8 cellular contexts compared by ENCODE assay signal in genomic region chr10:69004821-69005220, GRCh38. TPM values are rescaled to one million over a fixed set of nuclear protein-coding genes. Genes with fewer than 3 reads are reported as not detected.
DNase-seq lines count a peak whose midpoint lies in the region; ATAC-seq and TF ChIP-seq lines count a peak whose summit lies in the region.

No MANE protein-coding gene starts in this region.

- ATAC-seq in GM21717 (IDR thresholded peaks at IDR 0.05; ENCODE audit: unreplicated experiment): no peak
- ATAC-seq in GM21515 (IDR thresholded peaks at IDR 0.05; ENCODE audit: unreplicated experiment): no peak

- WGBS in esophagus muscularis mucosa: 12% methylated on average over 1 of the region's 1 CpG
- WGBS in prostate gland: 13% methylated on average over 1 of the region's 1 CpG

- H3K36me3 ChIP-seq in cardiac muscle cell (peaks cover 30% of the 10 kb centered on the region), right atrium auricular region (peaks cover 48% of the 10 kb centered on the region), esophagus muscularis mucosa (peaks cover 32 to 71% (median 44%) of the 10 kb centered on the region in 4 donors), prostate gland (no peaks in the 10 kb centered on the region)

- peak in 1 of 2 donors; percentile 79 for DNase-seq in cardiac muscle cell (ENCODE audit: low read depth in 1 of 2, low spot score in 1 of 2)
- no peak for DNase-seq in right atrium auricular region (ENCODE audit: low spot score)
- DNase-seq in RPMI7951 (ENCODE audit: low read depth): peak; percentile 48
- DNase-seq in esophagus muscularis mucosa (ENCODE audit: extremely low spot score): no peak
- no peak for DNase-seq in prostate gland (ENCODE audit: low spot score)
- DNase-seq in NCI-H748 (lab: John Stamatoyannopoulos, UW; ENCODE audit: unreplicated experiment): no peak

- no peak for TF ChIP-seq EP300 in esophagus muscularis mucosa (IDR thresholded peaks at IDR 0.05)

- TF ChIP-seq CTCF in cardiac muscle cell (IDR thresholded peaks at IDR 0.05; ENCODE audit: low read depth, low read length) (peak; percentile 55), right atrium auricular region (IDR thresholded peaks at IDR 0.05) (peak in 1 of 2 donors; percentile 62), esophagus muscularis mucosa (IDR thresholded peaks at IDR 0.05) (peak; percentile 38 to 52 (median 41)), prostate gland (IDR thresholded peaks at IDR 0.05) (peak in 3 of 4 experiments; percentile 23 to 55 (median 48))

- H3K27me3 ChIP-seq in cardiac muscle cell (no peaks in the 10 kb centered on the region), right atrium auricular region (no peaks in the 10 kb centered on the region), esophagus muscularis mucosa (no peaks in the 10 kb centered on the region), prostate gland (replicated peaks; ENCODE audit: insufficient read depth) (no peaks in the 10 kb centered on the region)

- TF ChIP-seq POLR2A in esophagus muscularis mucosa (IDR thresholded peaks at IDR 0.05; ENCODE audit: low read depth) (no peak), prostate gland (IDR thresholded peaks at IDR 0.05) (no peak)

- no peak overlapping the region for H3K27ac ChIP-seq in cardiac muscle cell
- H3K27ac ChIP-seq in right atrium auricular region: peak overlapping the region in 1 of 2 donors; percentile 7
- no peak overlapping the region for H3K27ac ChIP-seq in esophagus muscularis mucosa (replicated peaks in 1 of 4)
- no peak overlapping the region for H3K27ac ChIP-seq in prostate gland

- intact Hi-C loops in esophagus muscularis mucosa (cut with DNase I) (loop anchor here (5.0 kb wide), 1 partner anchor 87 kb away; no protein-coding TSS in a partner anchor), prostate gland (cut with DNase I) (loop anchor here (5.0 to 10.0 kb wide), 2 partner anchors 87 to 390 kb away; no protein-coding TSS in a partner anchor)

- no peak overlapping the region for H3K4me3 ChIP-seq in cardiac muscle cell
- no peak overlapping the region for H3K4me3 ChIP-seq in right atrium auricular region
- no peak overlapping the region for H3K4me3 ChIP-seq in esophagus muscularis mucosa
- H3K4me3 ChIP-seq in prostate gland: no peak overlapping the region

- H3K4me1 ChIP-seq in cardiac muscle cell (ENCODE audit: low read depth) (no peaks in the 10 kb centered on the region), right atrium auricular region (no peaks in the 10 kb centered on the region), esophagus muscularis mucosa (peaks cover 0 to 12% (median 6%) of the 10 kb centered on the region in 4 donors), prostate gland (replicated peaks) (no peaks in the 10 kb centered on the region)

- H3K9me3 ChIP-seq in cardiac muscle cell (ENCODE audit: low read depth) (no peaks in the 10 kb centered on the region), right atrium auricular region (no peaks in the 10 kb centered on the region), esophagus muscularis mucosa (no peaks in the 10 kb centered on the region), prostate gland (no peaks in the 10 kb centered on the region)

RNA-seq across cellular contexts. Expression of gene KIFBP, which starts 16.2 kb away (rescaled TPM):
- 25.1 and 26.6 TPM in 2 replicates for total RNA-seq in cardiac muscle cell
- polyA plus RNA-seq in cardiac muscle cell: 29.8 and 36.0 TPM in 2 replicates
- 10 to 100 TPM; 36.4 to 48.8 TPM for total RNA-seq in right atrium auricular region
- total RNA-seq in RPMI7951 (2014; rRNA removed; shearing (Covaris generic)): 44.9 and 47.0 TPM in 2 replicates
- total RNA-seq in esophagus muscularis mucosa: 10 to 100 TPM; 29.1 to 46.8 (median 38.2) TPM
- 10 to 100 TPM; 37.3 to 46.7 TPM for total RNA-seq in prostate gland

RNA-seq across cellular contexts. Expression of gene DDX21, which starts 48.9 kb away (rescaled TPM):
- 19.5 and 31.3 TPM in 2 replicates for total RNA-seq in cardiac muscle cell
- polyA plus RNA-seq in cardiac muscle cell: 8.3 and 11.2 TPM in 2 replicates
- total RNA-seq in right atrium auricular region: 10 to 100 TPM; 21.4 to 30.0 TPM
- 47.2 and 53.6 TPM in 2 replicates for total RNA-seq in RPMI7951 (2014; rRNA removed; shearing (Covaris generic))
- 10 to 100 TPM; 26.5 to 98.9 (median 30.8) TPM for total RNA-seq in esophagus muscularis mucosa
- total RNA-seq in prostate gland: 10 to 100 TPM; 28.9 to 41.0 TPM
